ENCODE assay signal across 16 cellular contexts in genomic region chr6:119026822-119027221, GRCh38.
"Had no signal": no experiment of that assay in that cellular context is flagged by ENCODE, and none has a peak within 500 bp of the region (broad histone marks: within the 10 kb centered on the region; RNA-seq: fewer than 3 reads in every experiment).

No MANE protein-coding gene starts in this region.

- DNase-seq: kidney glomerular epithelial cell; naive thymus-derived CD4-positive, alpha-beta T cell; nephron progenitor cell; spleen; stimulated activated CD4-positive, alpha-beta T cell treated with anti-CD3 and anti-CD28 coated beads, Interleukin-15, amount 100 ng/mL, for 24 hours; stimulated activated CD4-positive, alpha-beta T cell treated with anti-CD3 and anti-CD28 coated beads, Interleukin-1b, Interleukin-23, amount 100 ng/mL, for 48 hours; stimulated activated CD4-positive, alpha-beta T cell treated with anti-CD3 and anti-CD28 coated beads, Interleukin-4, amount 100 ng/mL, for 24 hours; stimulated activated naive CD8-positive, alpha-beta T cell treated with anti-CD3 and anti-CD28 coated beads, Interleukin-15, amount 100 ng/mL, for 72 hours; testis; upper lobe of right lung had no signal

- H3K4me3 ChIP-seq: spleen, testis, tibial nerve, upper lobe of right lung, vagina had no signal

- H3K27me3 Mint-ChIP-seq: dendritic cell treated with granulocyte-macrophage colony-stimulating factor and Interleukin-4, amounts not matched to agents 40 ng/mL and 50 ng/mL, for 4 days; naive thymus-derived CD4-positive, alpha-beta T cell; stimulated activated memory B cell treated with anti-CD40 and anti-IgM and Interleukin-4, amounts not matched to agents 10 μg/mL and 1 μg/mL and 100 μg/mL, for 72 hours; stimulated activated naive CD8-positive, alpha-beta T cell treated with anti-CD3 and anti-CD28 coated beads, Interleukin-15, amount 100 ng/mL, for 72 hours had no signal

- H3K9me3 Mint-ChIP-seq: dendritic cell treated with granulocyte-macrophage colony-stimulating factor and Interleukin-4, amounts not matched to agents 40 ng/mL and 50 ng/mL, for 4 days; naive thymus-derived CD4-positive, alpha-beta T cell; nephron progenitor cell; stimulated activated memory B cell treated with anti-CD40 and anti-IgM and Interleukin-4, amounts not matched to agents 10 μg/mL and 1 μg/mL and 100 μg/mL, for 72 hours; stimulated activated naive CD8-positive, alpha-beta T cell treated with anti-CD3 and anti-CD28 coated beads, Interleukin-15, amount 100 ng/mL, for 72 hours had no signal

- H3K27ac ChIP-seq: neutrophil, spleen, testis, tibial nerve, upper lobe of right lung, vagina had no signal

- H3K36me3 Mint-ChIP-seq: stimulated activated memory B cell treated with anti-CD40 and anti-IgM and Interleukin-4, amounts not matched to agents 10 μg/mL and 1 μg/mL and 100 μg/mL, for 72 hours had no signal

- H3K4me1 Mint-ChIP-seq: naive thymus-derived CD4-positive, alpha-beta T cell; stimulated activated memory B cell treated with anti-CD40 and anti-IgM and Interleukin-4, amounts not matched to agents 10 μg/mL and 1 μg/mL and 100 μg/mL, for 72 hours; stimulated activated naive CD8-positive, alpha-beta T cell treated with anti-CD3 and anti-CD28 coated beads, Interleukin-15, amount 100 ng/mL, for 72 hours had no signal

- H3K36me3 ChIP-seq: neutrophil, spleen, upper lobe of right lung, vagina had no signal

- H3K9me3 ChIP-seq: neutrophil, spleen, testis, tibial nerve, upper lobe of right lung, vagina had no signal

- H3K4me1 ChIP-seq: spleen, testis, tibial nerve, vagina had no signal

- H3K27ac Mint-ChIP-seq: dendritic cell treated with granulocyte-macrophage colony-stimulating factor and Interleukin-4, amounts not matched to agents 40 ng/mL and 50 ng/mL, for 4 days; naive thymus-derived CD4-positive, alpha-beta T cell; stimulated activated memory B cell treated with anti-CD40 and anti-IgM and Interleukin-4, amounts not matched to agents 10 μg/mL and 1 μg/mL and 100 μg/mL, for 72 hours; stimulated activated naive CD8-positive, alpha-beta T cell treated with anti-CD3 and anti-CD28 coated beads, Interleukin-15, amount 100 ng/mL, for 72 hours had no signal

- H3K4me3 Mint-ChIP-seq: dendritic cell treated with granulocyte-macrophage colony-stimulating factor and Interleukin-4, amounts not matched to agents 40 ng/mL and 50 ng/mL, for 4 days; naive thymus-derived CD4-positive, alpha-beta T cell; nephron progenitor cell; stimulated activated memory B cell treated with anti-CD40 and anti-IgM and Interleukin-4, amounts not matched to agents 10 μg/mL and 1 μg/mL and 100 μg/mL, for 72 hours; stimulated activated naive CD8-positive, alpha-beta T cell treated with anti-CD3 and anti-CD28 coated beads, Interleukin-15, amount 100 ng/mL, for 72 hours had no signal

- ATAC-seq: naive thymus-derived CD4-positive, alpha-beta T cell; sciatic nerve; stimulated activated memory B cell treated with anti-CD40 and anti-IgM and Interleukin-4, amounts not matched to agents 10 μg/mL and 1 μg/mL and 100 μg/mL, for 72 hours; stimulated activated naive CD8-positive, alpha-beta T cell treated with anti-CD3 and anti-CD28 coated beads, Interleukin-15, amount 100 ng/mL, for 72 hours; upper lobe of right lung had no signal

- H3K27me3 ChIP-seq: neutrophil, spleen, testis, tibial nerve, upper lobe of right lung, vagina had no signal
